Comparison of ENCODE assay signal across 20 cellular contexts in genomic region chr11:111843659-111844058, GRCh38. TPM values are rescaled to one million over a fixed set of nuclear protein-coding genes. Genes with fewer than 3 reads are reported as not detected.
DNase-seq lines count a peak whose midpoint lies in the region; ATAC-seq, FAIRE-seq and TF ChIP-seq lines count a peak whose summit lies in the region.
"Had no signal": no experiment of that assay in that cellular context is flagged by ENCODE, and none has a peak within 500 bp of the region (broad histone marks: within the 10 kb centered on the region; RNA-seq: fewer than 3 reads in every experiment).

No MANE protein-coding gene starts in this region.

- H3K9me3 Mint-ChIP-seq in CD14-positive monocyte (no peaks in the 10 kb centered on the region), brain (no peaks in the 10 kb centered on the region)
- no peaks in the 10 kb centered on the region for H3K9me3 Mint-ChIP-seq in stimulated activated naive B cell treated with anti-CD40 and anti-IgM and Interleukin-4, amounts not matched to agents 10 μg/mL and 1 μg/mL and 100 μg/mL, for 72 hours
- H3K9me3 Mint-ChIP-seq: CD4-positive, alpha-beta memory T cell; HFFc6; IgD-negative memory B cell had no signal

- no peak for TF ChIP-seq POLR2A in GM12892 (IDR thresholded peaks at IDR 0.05; ENCODE audit: low read depth, low read length)

- H3K27ac ChIP-seq in OCI-LY7 (ENCODE audit: low read depth, low read length, poor library complexity, severe bottlenecking), result no peak overlapping the region

- H3K36me3 Mint-ChIP-seq in CD14-positive monocyte (peaks cover 7 to 8% of the 10 kb centered on the region in 2 donors), brain (peaks cover 36% of the 10 kb centered on the region)
- H3K36me3 Mint-ChIP-seq in stimulated activated naive B cell treated with anti-CD40 and anti-IgM and Interleukin-4, amounts not matched to agents 10 μg/mL and 1 μg/mL and 100 μg/mL, for 72 hours, result peaks cover 13 to 35% of the 10 kb centered on the region in 2 donors
- H3K36me3 Mint-ChIP-seq: IgD-negative memory B cell had no signal

- no peak overlapping the region for H3K4me3 ChIP-seq in OCI-LY7 (ENCODE audit: low read depth, low read length, poor library complexity, severe bottlenecking)

- no peaks in the 10 kb centered on the region for H3K4me1 ChIP-seq in OCI-LY7 (ENCODE audit: insufficient read depth, low read length, poor library complexity, severe bottlenecking)
- H3K4me1 ChIP-seq: BE2C had no signal

- H3K27ac Mint-ChIP-seq in CD14-positive monocyte, result peak overlapping the region; percentile 89 to 97 (median 96)
- peak overlapping the region in 3 of 5 experiments; percentile 8 to 43 (median 24) for H3K27ac Mint-ChIP-seq in brain
- peak overlapping the region; percentile 67 for H3K27ac Mint-ChIP-seq in stimulated activated naive B cell treated with anti-CD40 and anti-IgM and Interleukin-4, amounts not matched to agents 10 μg/mL and 1 μg/mL and 100 μg/mL, for 72 hours
- H3K27ac Mint-ChIP-seq: HFFc6 had no signal

- H3K4me2 ChIP-seq in OCI-LY7 (ENCODE audit: low read length), result no peak overlapping the region

- H3K9me2 ChIP-seq in OCI-LY7 (ENCODE audit: insufficient read depth, low read length), result no peaks in the 10 kb centered on the region

- FAIRE-seq in GM12892 (lab: Jason Lieb, UNC), result peak; percentile 76
- FAIRE-seq: HepG2 had no signal

- no peaks in the 10 kb centered on the region for H4K20me1 ChIP-seq in OCI-LY7 (ENCODE audit: insufficient read depth, low read length)

- peak; percentile 85 to 91 for ATAC-seq in stimulated activated naive B cell treated with anti-CD40 and anti-IgM and Interleukin-4, amounts not matched to agents 10 μg/mL and 1 μg/mL and 100 μg/mL, for 72 hours (replicated peaks)
- ATAC-seq: HCT116, HepG2 had no signal

- TF ChIP-seq CTCF in CD14-positive monocyte (IDR thresholded peaks at IDR 0.05) (no peak), brain (conservative IDR thresholded peaks at IDR 0.05) (no peak), GM10248 (IDR thresholded peaks at IDR 0.05; ENCODE audit: control extremely low read depth, extremely low read depth, low read depth, missing control alignments) (no peak), OCI-LY7 (conservative IDR thresholded peaks at IDR 0.05; ENCODE audit: low read length) (no peak)

- intact Hi-C loops in CD14-positive monocyte (cut with micrococcal nuclease), result loop anchor here (5.0 to 10.0 kb wide), 5 partner anchors 69 to 279 kb away; partner anchors contain the start of genes PPP2R1B (in 1 of the 2) and SIK2 (in 1 of the 2)
- intact Hi-C loops in OCI-LY7 (cut with micrococcal nuclease; ENCODE audit: unreplicated experiment), result no loop called here

- H3K9me3 ChIP-seq in OCI-LY7 (ENCODE audit: low read length), result no peaks in the 10 kb centered on the region
- H3K9me3 ChIP-seq: BE2C had no signal

- DNase-seq in CD14-positive monocyte (ENCODE audit: low spot score), result no peak
- no peak for DNase-seq in GM12892 (ENCODE audit: insufficient read length)
- DNase-seq in stimulated activated naive B cell treated with anti-CD40 and anti-IgM and Interleukin-4, amounts not matched to agents 10 μg/mL and 1 μg/mL and 100 μg/mL, for 72 hours, result no peak
- no peak for DNase-seq in GM10248 (ENCODE audit: extremely low spot score)
- DNase-seq in OCI-LY7 (ENCODE audit: low spot score), result no peak
- DNase-seq in T-helper 9 cell, result no peak
- DNase-seq: BE2C; C1 segment of cervical spinal cord; CD4-positive, alpha-beta memory T cell; DMS53; DND-41; EL; GOT3; H7; HFFc6; KBM-7 had no signal

- CTCF ChIA-PET in GM10248 (lab: Yijun Ruan, JAX), result interaction anchor here (1.0 to 8.7 kb wide), 11 partner anchors 7 to 277 kb away, joined by 3 to 80 read pairs (median 9); partner anchors contain the start of gene ALG9
- CTCF ChIA-PET in OCI-LY7 (lab: Charles Lee; ENCODE audit: unreplicated experiment), result no interaction called here

- peaks cover 4% of the 10 kb centered on the region; the same call in 1 of the 2 replicates for H3K36me3 ChIP-seq in OCI-LY7 (ENCODE audit: insufficient read depth, low read length)
- H3K36me3 ChIP-seq: BE2C had no signal

- H3K4me3 Mint-ChIP-seq in CD14-positive monocyte (peak overlapping the region; percentile 59 to 66), brain (no peak overlapping the region)
- H3K4me3 Mint-ChIP-seq in stimulated activated naive B cell treated with anti-CD40 and anti-IgM and Interleukin-4, amounts not matched to agents 10 μg/mL and 1 μg/mL and 100 μg/mL, for 72 hours, result no peak overlapping the region
- H3K4me3 Mint-ChIP-seq: CD4-positive, alpha-beta memory T cell; HFFc6; IgD-negative memory B cell had no signal

- no peak overlapping the region for H2AFZ ChIP-seq in OCI-LY7 (ENCODE audit: low read length)

- no TSS peak for BruUV-seq in OCI-LY7 (replicated peaks; lab: Mats Ljungman, UMichigan)

- POLR2A ChIA-PET in GM10248 (lab: Yijun Ruan, JAX) (no interaction called here), OCI-LY7 (lab: Charles Lee) (interaction anchor here (0.7 to 1.5 kb wide), 4 partner anchors 9 to 29 kb away, joined by 3 read pairs; partner anchors contain the start of gene ALG9)

- peaks cover 0 to 2% (median 0%) of the 10 kb centered on the region in 3 donors for H3K27me3 Mint-ChIP-seq in CD14-positive monocyte (ENCODE audit: low read depth in 3 of 3)
- no peaks in the 10 kb centered on the region for H3K27me3 Mint-ChIP-seq in brain
- no peaks in the 10 kb centered on the region for H3K27me3 Mint-ChIP-seq in stimulated activated naive B cell treated with anti-CD40 and anti-IgM and Interleukin-4, amounts not matched to agents 10 μg/mL and 1 μg/mL and 100 μg/mL, for 72 hours
- H3K27me3 Mint-ChIP-seq: CD4-positive, alpha-beta memory T cell; IgD-negative memory B cell had no signal

- no peaks in the 10 kb centered on the region for H3K79me2 ChIP-seq in OCI-LY7 (ENCODE audit: insufficient read depth, low read depth, low read length)

- H3K4me1 Mint-ChIP-seq in CD14-positive monocyte (peaks cover 52% of the 10 kb centered on the region), brain (peaks cover 39% of the 10 kb centered on the region)
- H3K4me1 Mint-ChIP-seq in stimulated activated naive B cell treated with anti-CD40 and anti-IgM and Interleukin-4, amounts not matched to agents 10 μg/mL and 1 μg/mL and 100 μg/mL, for 72 hours, result peaks cover 4 to 13% of the 10 kb centered on the region in 2 donors

RNA-seq across cellular contexts. Expression of gene ALG9, which starts 27.7 kb away (rescaled TPM):
- 1 to 10 TPM; 7.4 to 7.8 TPM for polyA plus RNA-seq in CD14-positive monocyte
- polyA plus RNA-seq in GM12892 (2012; ENCODE audit: missing spikeins), result 23.2 TPM
- polyA plus RNA-seq in brain (ENCODE audit: insufficient read depth, low read depth, low replicate concordance), result 31.5 TPM
- total RNA-seq in OCI-LY7 (2014; rRNA removed; shearing (Covaris generic)), result 13.8 and 16.8 TPM in 2 replicates
- 21.6 and 23.0 TPM in 2 replicates for total RNA-seq in OCI-LY7 (2022)

RNA-seq across cellular contexts. Expression of gene FDXACB1, which starts 35.3 kb away (rescaled TPM):
- 1 to 10 TPM; 1.9 to 2.3 TPM for polyA plus RNA-seq in CD14-positive monocyte
- polyA plus RNA-seq in GM12892 (2012; ENCODE audit: missing spikeins), result 5.6 TPM
- 1.7 TPM for polyA plus RNA-seq in brain (ENCODE audit: insufficient read depth, low read depth, low replicate concordance)
- total RNA-seq in OCI-LY7 (2014; rRNA removed; shearing (Covaris generic)), result 4.2 and 6.2 TPM in 2 replicates
- 5.3 and 5.8 TPM in 2 replicates for total RNA-seq in OCI-LY7 (2022)

RNA-seq across cellular contexts. Expression of gene CFAP68, which starts 35.7 kb away (rescaled TPM):
- polyA plus RNA-seq in CD14-positive monocyte (1 to 10 TPM; 5.0 to 5.3 TPM), brain (ENCODE audit: insufficient read depth, low read depth, low replicate concordance) (54.4 TPM)
- 101 TPM for polyA plus RNA-seq in GM12892 (2012; ENCODE audit: missing spikeins)
- 14.8 and 17.3 TPM in 2 replicates for total RNA-seq in OCI-LY7 (2014; rRNA removed; shearing (Covaris generic))
- total RNA-seq in OCI-LY7 (2022), result 18.8 and 22.4 TPM in 2 replicates

Comparison
In these comparisons a context has a peak if more than half of its experiments do, and no peak if none do; other contexts are left out.
1. H3K27ac Mint-ChIP-seq: peak in every context shown above with its lines; median percentile 96 in CD14-positive monocyte; 67 in stimulated activated naive B cell treated with anti-CD40 and anti-IgM and Interleukin-4, amounts not matched to agents 10 μg/mL and 1 μg/mL and 100 μg/mL, for 72 hours; 24 in brain.
2. H3K4me3 Mint-ChIP-seq: peak in CD14-positive monocyte (2 of 2); none in brain (0 of 5) and stimulated activated naive B cell treated with anti-CD40 and anti-IgM and Interleukin-4, amounts not matched to agents 10 μg/mL and 1 μg/mL and 100 μg/mL, for 72 hours (0 of 2).